28 cellular contexts compared by ENCODE assay signal in genomic region chr5:34857894-34858293, GRCh38. TPM values are rescaled to one million over a fixed set of nuclear protein-coding genes. Genes with fewer than 3 reads are reported as not detected.
"Had no signal": no experiment of that assay in that cellular context is flagged by ENCODE, and none has a peak within 500 bp of the region (broad histone marks: within the 10 kb centered on the region; RNA-seq: fewer than 3 reads in every experiment).

No MANE protein-coding gene starts in this region.

- H3K27ac ChIP-seq: neural progenitor cell, ovary, prostate gland, skin epidermis, spleen, stomach, transverse colon, upper lobe of right lung, uterus had no signal

- H3K9me3 ChIP-seq: ovary, prostate gland, spleen, stomach, tibial artery, transverse colon, upper lobe of right lung, uterus had no signal

- DNase-seq: naive thymus-derived CD4-positive, alpha-beta T cell; natural killer cell; occipital lobe; ovary; retina; right cardiac atrium; spleen; stimulated activated CD4-positive, alpha-beta T cell treated with anti-CD3 and anti-CD28 coated beads, Interleukin-12 subunit alpha, Interleukin-12 subunit beta, amount 100 ng/mL, for 4 hours; stimulated activated CD4-positive, alpha-beta T cell treated with anti-CD3 and anti-CD28 coated beads, Interleukin-1b, Interleukin-23, amount 100 ng/mL, for 48 hours; stimulated activated CD4-positive, alpha-beta T cell treated with anti-CD3 and anti-CD28 coated beads, Interleukin-4, amount 100 ng/mL, for 1 hour; stimulated activated CD4-positive, alpha-beta T cell treated with anti-CD3 and anti-CD28 coated beads, Interleukin-4, amount 100 ng/mL, for 4 hours; stimulated activated CD8-positive, alpha-beta memory T cell treated with anti-CD3 and anti-CD28 coated beads, Interleukin-4, amount 100 ng/mL, for 48 hours; stimulated activated naive CD4-positive, alpha-beta T cell; stimulated activated naive CD8-positive, alpha-beta T cell treated with anti-CD3 and anti-CD28 coated beads, Interleukin-15, Interleukin-2, amounts not matched to agents 100 U/mL and 50 U/mL, for 24 hours; stomach; tibial artery; transverse colon; upper lobe of right lung; uterus had no signal

- ATAC-seq: naive thymus-derived CD4-positive, alpha-beta T cell; natural killer cell; right cardiac atrium; stimulated activated memory B cell treated with anti-CD40 and anti-IgM and Interleukin-4, amounts not matched to agents 10 μg/mL and 1 μg/mL and 100 μg/mL, for 72 hours; stimulated activated naive CD8-positive, alpha-beta T cell treated with anti-CD3 and anti-CD28 coated beads, Interleukin-15, Interleukin-2, amounts not matched to agents 100 U/mL and 50 U/mL, for 24 hours; upper lobe of right lung had no signal

- H3K27ac Mint-ChIP-seq: naive thymus-derived CD4-positive, alpha-beta T cell; natural killer cell; nephron; neural progenitor cell; stimulated activated memory B cell treated with anti-CD40 and anti-IgM and Interleukin-4, amounts not matched to agents 10 μg/mL and 1 μg/mL and 100 μg/mL, for 72 hours; type B pancreatic cell had no signal

- H3K27me3 ChIP-seq: neural progenitor cell, ovary, spleen, stomach, tibial artery, transverse colon, upper lobe of right lung, uterus had no signal

- H3K4me1 ChIP-seq: neural progenitor cell, prostate gland, stomach, transverse colon, upper lobe of right lung, uterus had no signal

- H3K4me3 ChIP-seq: neural progenitor cell, ovary, prostate gland, skin epidermis, smooth muscle cell, spleen, stomach, tibial artery, transverse colon, upper lobe of right lung, uterus had no signal

- H3K4me2 ChIP-seq: neural progenitor cell, smooth muscle cell had no signal

- H3K9me3 Mint-ChIP-seq: naive thymus-derived CD4-positive, alpha-beta T cell; natural killer cell; nephron; neural progenitor cell; stimulated activated memory B cell treated with anti-CD40 and anti-IgM and Interleukin-4, amounts not matched to agents 10 μg/mL and 1 μg/mL and 100 μg/mL, for 72 hours; type B pancreatic cell had no signal

- H3K36me3 ChIP-seq: neural progenitor cell, ovary, prostate gland, spleen, stomach, tibial artery, transverse colon, upper lobe of right lung, uterus had no signal

- H3K4me3 Mint-ChIP-seq: naive thymus-derived CD4-positive, alpha-beta T cell; natural killer cell; nephron; neural progenitor cell; stimulated activated memory B cell treated with anti-CD40 and anti-IgM and Interleukin-4, amounts not matched to agents 10 μg/mL and 1 μg/mL and 100 μg/mL, for 72 hours; type B pancreatic cell had no signal

- H3K4me1 Mint-ChIP-seq: naive thymus-derived CD4-positive, alpha-beta T cell; natural killer cell had no signal

- H3K27me3 Mint-ChIP-seq: stimulated activated memory B cell treated with anti-CD40 and anti-IgM and Interleukin-4, amounts not matched to agents 10 μg/mL and 1 μg/mL and 100 μg/mL, for 72 hours; type B pancreatic cell had no signal

- H2AFZ ChIP-seq: neural progenitor cell had no signal

- H3K9ac ChIP-seq: neural progenitor cell had no signal

RNA-seq across cellular contexts. Expression of gene TTC23L, which starts 18.9 kb away (rescaled TPM):
- total RNA-seq: osteoblast, right cardiac atrium, subcutaneous adipose tissue had no signal
- polyA plus RNA-seq: naive thymus-derived CD4-positive, alpha-beta T cell; right cardiac atrium had no signal
